In genomic region chr19:49884760-49885159, GRCh38 we compare ENCODE assay signal across 16 cellular contexts. TPM values are rescaled to one million over a fixed set of nuclear protein-coding genes. Genes with fewer than 3 reads are reported as not detected.
A peak's percentile ranks its signal among the peaks of the same experiment; 100 is the strongest.
DNase-seq lines count a peak whose midpoint lies in the region; ATAC-seq and TF ChIP-seq lines count a peak whose summit lies in the region.
"Had no signal": no experiment of that assay in that cellular context is flagged by ENCODE, and none has a peak within 500 bp of the region (broad histone marks: within the 10 kb centered on the region; RNA-seq: fewer than 3 reads in every experiment).

No MANE protein-coding gene starts in this region.

- H3K27ac Mint-ChIP-seq in T-helper 17 cell, result peak overlapping the region; percentile 49

- H3K4me1 Mint-ChIP-seq in T-helper 17 cell, result peaks cover 7% of the 10 kb centered on the region

- H3K4me1 ChIP-seq in BLaER1, result peaks cover 73% of the 10 kb centered on the region

- H3K9me3 ChIP-seq in BLaER1, result peaks cover 6% of the 10 kb centered on the region; the same call in 1 of the 2 replicates
- no peaks in the 10 kb centered on the region for H3K9me3 ChIP-seq in T-helper 17 cell (ENCODE audit: control insufficient read depth, low read length, poor library complexity, severe bottlenecking)

- H3K9ac ChIP-seq in BLaER1, result peak overlapping the region; percentile 72

- H3K27me3 Mint-ChIP-seq in T-helper 17 cell, result no peaks in the 10 kb centered on the region

- CTCF ChIA-PET in GM10248 (lab: Yijun Ruan, JAX), result interaction anchor here (1.9 kb wide), 1 partner anchor 9 kb away, joined by 5 read pairs; no protein-coding TSS in a partner anchor

- H3K27ac ChIP-seq in 22Rv1 (0 out of 2 replicates have a peak overlapping the region, but pooled peaks have one; percentile 29), BLaER1 (peak overlapping the region; percentile 73)
- H3K27ac ChIP-seq: SK-N-MC had no signal

- peaks cover 2% of the 10 kb centered on the region for H3K36me3 Mint-ChIP-seq in T-helper 17 cell (ENCODE audit: low read depth)

- peaks cover 75% of the 10 kb centered on the region for H3K36me3 ChIP-seq in BLaER1

- H3K4me3 ChIP-seq in BLaER1, result peak overlapping the region; percentile 22; the same call in 1 of the 2 replicates
- H3K4me3 ChIP-seq: SK-N-MC had no signal

- H3K4me2 ChIP-seq in BLaER1, result peak overlapping the region; percentile 81

- POLR2A ChIA-PET in GM10248 (lab: Yijun Ruan, JAX), result no interaction called here

- TF ChIP-seq CTCF in 22Rv1 (IDR thresholded peaks at IDR 0.05) (no peak), GM10248 (IDR thresholded peaks at IDR 0.05; ENCODE audit: control extremely low read depth, extremely low read depth, low read depth, missing control alignments) (no peak)

- no peak for DNase-seq in T-helper 17 cell
- no peak for DNase-seq in GM10248 (ENCODE audit: extremely low spot score)
- no peak for DNase-seq in activated CD8-positive, alpha-beta memory T cell treated with anti-CD3 and anti-CD28 coated beads, Interleukin-2, amount 50 U/mL, for 4 hours
- DNase-seq: AML-193; COR-L47; NCI-H1417; NCI-H187; NCI-H2107; NCI-H510A; NCI-H748 treated with DMSO at 0.1 percent for 48 hours; NK-92 treated with Interleukin-12 subunit alpha and Interleukin-12 subunit beta, amount 100 ng/mL, for 24 hours; SHP77 had no signal

- ATAC-seq in T-helper 17 cell (no peak), GM19455 (IDR thresholded peaks at IDR 0.05; ENCODE audit: unreplicated experiment) (no peak)

- no peaks in the 10 kb centered on the region for H4K20me1 ChIP-seq in BLaER1

- peak overlapping the region; percentile 12 for H3K4me3 Mint-ChIP-seq in T-helper 17 cell

- H3K27me3 ChIP-seq in BLaER1, result no peaks in the 10 kb centered on the region

RNA-seq across cellular contexts. Expression of gene TBC1D17, which starts 7.3 kb away (rescaled TPM):
- total RNA-seq in T-helper 17 cell, result 10 to 100 TPM; 44.1 to 57.3 TPM

RNA-seq across cellular contexts. Expression of gene AKT1S1, which starts 7.6 kb away (rescaled TPM):
- 10 to 100 TPM; 19.2 to 33.8 TPM for total RNA-seq in T-helper 17 cell

RNA-seq across cellular contexts. Expression of gene IL4I1, which starts 11.9 kb away (rescaled TPM):
- 100 to 1,000 TPM in 1 of 2 donors, 10 to 100 TPM in 1; 47.8 to 107 TPM for total RNA-seq in T-helper 17 cell

RNA-seq across cellular contexts. Expression of gene PNKP, which starts 17.4 kb away (rescaled TPM):
- total RNA-seq in T-helper 17 cell, result 100 to 1,000 TPM; 170 to 196 TPM

RNA-seq across cellular contexts. Expression of gene PTOV1, which starts 33.8 kb away (rescaled TPM):
- 100 to 1,000 TPM; 125 to 162 TPM for total RNA-seq in T-helper 17 cell
